ENCODE assay signal across 12 cellular contexts in the genomic region with DNA sequence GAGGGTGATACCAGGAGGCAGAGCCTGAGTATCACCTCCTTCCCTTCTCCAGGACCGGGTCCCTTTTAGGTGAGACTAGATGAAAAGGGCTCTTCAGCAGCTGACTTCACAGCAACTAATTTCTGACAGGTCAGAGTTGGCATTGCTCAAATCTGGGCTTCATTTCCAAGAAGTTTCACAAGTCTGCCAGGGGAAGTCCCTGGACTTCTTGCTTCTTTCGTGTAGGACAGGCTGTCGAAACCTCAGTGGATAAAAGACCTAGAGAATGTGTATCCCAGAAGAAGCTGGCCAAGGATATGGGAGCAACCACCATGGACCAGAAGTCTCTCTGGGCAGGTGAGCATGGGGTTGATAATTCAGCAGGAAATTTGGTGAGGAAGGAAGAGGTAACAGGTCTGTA. TPM values are rescaled to one million over a fixed set of nuclear protein-coding genes. Genes with fewer than 3 reads are reported as not detected.
DNase-seq lines count a peak whose midpoint lies in the region; ATAC-seq and TF ChIP-seq lines count a peak whose summit lies in the region.
"Had no signal": no experiment of that assay in that cellular context is flagged by ENCODE, and none has a peak within 500 bp of the region (broad histone marks: within the 10 kb centered on the region; RNA-seq: fewer than 3 reads in every experiment).

A gene with protein sequence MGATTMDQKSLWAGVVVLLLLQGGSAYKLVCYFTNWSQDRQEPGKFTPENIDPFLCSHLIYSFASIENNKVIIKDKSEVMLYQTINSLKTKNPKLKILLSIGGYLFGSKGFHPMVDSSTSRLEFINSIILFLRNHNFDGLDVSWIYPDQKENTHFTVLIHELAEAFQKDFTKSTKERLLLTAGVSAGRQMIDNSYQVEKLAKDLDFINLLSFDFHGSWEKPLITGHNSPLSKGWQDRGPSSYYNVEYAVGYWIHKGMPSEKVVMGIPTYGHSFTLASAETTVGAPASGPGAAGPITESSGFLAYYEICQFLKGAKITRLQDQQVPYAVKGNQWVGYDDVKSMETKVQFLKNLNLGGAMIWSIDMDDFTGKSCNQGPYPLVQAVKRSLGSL (plus strand): TSS at position 280 of the 400 bp plus-strand sequence. CDS start 17 bp downstream, at position 297.

- no peaks in the 10 kb centered on the region for H4K20me1 ChIP-seq in IMR-90 (ENCODE audit: insufficient read depth, low read length)
- no peaks in the 10 kb centered on the region for H4K20me1 ChIP-seq in smooth muscle cell (ENCODE audit: low read depth)
- H4K20me1 ChIP-seq in MM.1S (ENCODE audit: insufficient read depth, low read length): no peaks in the 10 kb centered on the region

- H3K4ac ChIP-seq in IMR-90 (ENCODE audit: low read depth, low read length): no peak within 1 kb of the TSS

- 0 out of 2 replicates have a peak within 1 kb of the TSS, but pooled peaks have one; percentile 21 for H3K14ac ChIP-seq in IMR-90 (replicated peaks; ENCODE audit: low read depth, low read length)

- H3F3A ChIP-seq in smooth muscle cell (ENCODE audit: low read depth): peaks cover 2% of the 10 kb centered on the region
- H3F3A ChIP-seq in MM.1S (ENCODE audit: insufficient read depth, low read length): peaks cover 2% of the 10 kb centered on the region; the same call in 1 of the 2 replicates

- H2AFZ ChIP-seq in IMR-90 (replicated peaks; ENCODE audit: low read length, poor library complexity) (peak within 1 kb of the TSS; percentile 67), smooth muscle cell (ENCODE audit: low read depth) (no peak within 1 kb of the TSS), MM.1S (ENCODE audit: low read length) (no peak within 1 kb of the TSS)

- no peak within 1 kb of the TSS for H3K9ac ChIP-seq in IMR-90 (ENCODE audit: low read depth, low read length)
- H3K9ac ChIP-seq in smooth muscle cell (ENCODE audit: low read depth): no peak within 1 kb of the TSS
- H3K9ac ChIP-seq in MM.1S (ENCODE audit: low read length): no peak within 1 kb of the TSS

- BruUV-seq in IMR-90 (replicated peaks; lab: Mats Ljungman, UMichigan): no TSS peak

- peak within 1 kb of the TSS in 1 of 2 experiments; percentile 27; a peak in 1 of 4 replicates for H4K8ac ChIP-seq in IMR-90 (ENCODE audit: low read depth in 2 of 2, low read length in 2 of 2)

- intact Hi-C loops in IMR-90 (cut with micrococcal nuclease): loop anchor here (5.0 to 10.0 kb wide), 2 partner anchors 193 to 530 kb away; a partner anchor contains a TSS
- intact Hi-C loops in left ventricle myocardium inferior (cut with micrococcal nuclease): loop anchor here (5.0 kb wide), 1 partner anchor 50 kb away; no protein-coding TSS in a partner anchor
- intact Hi-C loops in aorta (cut with DNase I): loop anchor here in 1 of 2 donors (10.0 kb wide), 1 partner anchor 537 kb away; no protein-coding TSS in a partner anchor

- H3K4me1 ChIP-seq in IMR-90 (ENCODE audit: control insufficient read depth, insufficient read depth, low read length) (peaks cover 12% of the 10 kb centered on the region), left ventricle myocardium inferior (peaks cover 4% of the 10 kb centered on the region), smooth muscle cell (ENCODE audit: low read depth) (peaks cover 4% of the 10 kb centered on the region), MM.1S (ENCODE audit: low read length) (peaks cover 6% of the 10 kb centered on the region), aorta (ENCODE audit: control insufficient read depth in 1 of 2, insufficient read depth in 2 of 2, low read length in 2 of 2) (no peaks in the 10 kb centered on the region)

- H2AK9ac ChIP-seq in IMR-90 (replicated peaks; ENCODE audit: low read depth, low read length, poor library complexity): no peak within 1 kb of the TSS

- dilution Hi-C loops in IMR-90 (cut with HindIII; ENCODE audit: low sequenced_read_pairs, unreplicated experiment): no loop called here

- no peak within 1 kb of the TSS for H4K91ac ChIP-seq in IMR-90 (ENCODE audit: insufficient read depth, low read depth, low read length)

- no peaks in the 10 kb centered on the region for H3K9me2 ChIP-seq in MM.1S (replicated peaks; ENCODE audit: insufficient read depth, low read length)

- DNase-seq in IMR-90 (peak; percentile 41), left ventricle myocardium inferior (no peak), smooth muscle cell (lab: John Stamatoyannopoulos, UW; ENCODE audit: unreplicated experiment) (no peak), foreskin melanocyte (no peak), MM.1S (no peak), aorta (no peak)
- DNase-seq: central memory CD4-positive, alpha-beta T cell; kidney; NCI-H1417 treated with DMSO at 0.1 percent for 48 hours; SW 1271 had no signal

- H3K4me2 ChIP-seq in IMR-90 (ENCODE audit: low read depth, low read length) (peak within 1 kb of the TSS; percentile 58), smooth muscle cell (peak within 1 kb of the TSS; percentile 7), MM.1S (ENCODE audit: low read depth, low read length) (no peak within 1 kb of the TSS)

- H3K36me3 ChIP-seq in IMR-90 (ENCODE audit: control insufficient read depth, insufficient read depth, low read length) (no peaks in the 10 kb centered on the region), left ventricle myocardium inferior (no peaks in the 10 kb centered on the region), smooth muscle cell (ENCODE audit: low read depth) (no peaks in the 10 kb centered on the region), MM.1S (replicated peaks; ENCODE audit: insufficient read depth, low read length) (no peaks in the 10 kb centered on the region), aorta (ENCODE audit: control insufficient read depth in 1 of 2, insufficient read depth in 2 of 2, low read length in 1 of 2) (no peaks in the 10 kb centered on the region)

- H2BK15ac ChIP-seq in IMR-90 (ENCODE audit: low read depth, low read length): no peak within 1 kb of the TSS

- peak within 1 kb of the TSS; percentile 67 for H3K18ac ChIP-seq in IMR-90 (ENCODE audit: low read depth, low read length)

- no peak for TF ChIP-seq POLR2A in IMR-90 (IDR thresholded peaks at IDR 0.05; ENCODE audit: low read depth, low read length)

- H3K9me3 ChIP-seq in IMR-90 (ENCODE audit: control insufficient read depth, insufficient read depth, low read length) (no peaks in the 10 kb centered on the region), left ventricle myocardium inferior (replicated peaks) (no peaks in the 10 kb centered on the region), smooth muscle cell (replicated peaks; ENCODE audit: low read depth) (no peaks in the 10 kb centered on the region), MM.1S (replicated peaks; ENCODE audit: insufficient read depth, low read length) (no peaks in the 10 kb centered on the region), aorta (ENCODE audit: control insufficient read depth, low read length) (no peaks in the 10 kb centered on the region)

- no peak within 1 kb of the TSS; the same call in 1 of the 2 replicates for H2AK5ac ChIP-seq in IMR-90 (ENCODE audit: low read depth, low read length)

- in situ Hi-C loops in IMR-90 (cut with MboI; ENCODE audit: low sequenced_read_pairs): loop anchor here (10.0 kb wide), 3 partner anchors 107 to 537 kb away; no protein-coding TSS in a partner anchor

- H3K79me1 ChIP-seq in IMR-90 (ENCODE audit: low read depth in 1 of 2, low read length in 2 of 2): no peaks in the 10 kb centered on the region

- no peak within 1 kb of the TSS for H3K56ac ChIP-seq in IMR-90 (ENCODE audit: extremely low read depth, insufficient read depth, low read length)

- no peak for ATAC-seq in IMR-90 (ENCODE audit: low read depth)
- no peak for ATAC-seq in GM18873 (IDR thresholded peaks at IDR 0.05; ENCODE audit: low FRiP score, unreplicated experiment)
- no peak for ATAC-seq in aorta (ENCODE audit: low FRiP score)

- H2BK20ac ChIP-seq in IMR-90 (ENCODE audit: low read depth, low read length): no peak within 1 kb of the TSS

- H2BK5ac ChIP-seq in IMR-90 (ENCODE audit: low read depth, low read length, poor library complexity, severe bottlenecking): peak within 1 kb of the TSS; percentile 35

- 72% methylated on average over 2 of the region's 3 CpGs; no CpG with 5 or more reads in 1 of the 2 experiments for WGBS in IMR-90 (ENCODE audit: extremely low coverage in 2 of 2, insufficient read length in 1 of 2), 2 experiments
- WGBS in adipose tissue, 3 donors: 57 to 73% (median 61%) methylated on average over 3 of the region's 3 CpGs
- 82% methylated on average over 3 of the region's 3 CpGs for WGBS in smooth muscle cell (ENCODE audit: low lambda C conversion rate)
- WGBS in aorta, 2 donors: 53 to 54% methylated on average over 3 of the region's 3 CpGs

- CTCF ChIA-PET in IMR-90 (lab: Yijun Ruan, JAX): interaction anchor here (1.4 kb wide), 1 partner anchor 173 kb away, joined by 3 read pairs; no protein-coding TSS in a partner anchor

- H3K4me3 ChIP-seq in IMR-90 (ENCODE audit: insufficient read depth, low read depth, low read length): no peak within 1 kb of the TSS
- H3K4me3 ChIP-seq in left ventricle myocardium inferior: no peak within 1 kb of the TSS
- H3K4me3 ChIP-seq in smooth muscle cell: no peak within 1 kb of the TSS
- no peak within 1 kb of the TSS for H3K4me3 ChIP-seq in MM.1S (ENCODE audit: low read length)
- H3K4me3 ChIP-seq in aorta (ENCODE audit: low read length in 2 of 2): no peak within 1 kb of the TSS

- H3K9me1 ChIP-seq in IMR-90 (ENCODE audit: insufficient read depth, low read length): no peaks in the 10 kb centered on the region

- H4K5ac ChIP-seq in IMR-90 (ENCODE audit: low read depth, low read length): peak within 1 kb of the TSS; percentile 29

- no peak for TF ChIP-seq RAD21 in IMR-90 (IDR thresholded peaks at IDR 0.05; ENCODE audit: low read length)

- peak within 1 kb of the TSS; percentile 60 for H2BK120ac ChIP-seq in IMR-90 (ENCODE audit: low read depth, low read length)

- no peaks in the 10 kb centered on the region for H3K27me3 ChIP-seq in IMR-90 (ENCODE audit: control insufficient read depth, insufficient read depth, low read length)
- H3K27me3 ChIP-seq in left ventricle myocardium inferior (ENCODE audit: low read depth): no peaks in the 10 kb centered on the region
- H3K27me3 ChIP-seq in smooth muscle cell (ENCODE audit: low read depth): no peaks in the 10 kb centered on the region
- H3K27me3 ChIP-seq in MM.1S (replicated peaks; ENCODE audit: insufficient read depth, low read length): no peaks in the 10 kb centered on the region
- H3K27me3 ChIP-seq in aorta (ENCODE audit: control insufficient read depth in 1 of 2, insufficient read depth in 2 of 2, low read length in 1 of 2): no peaks in the 10 kb centered on the region

- POLR2A ChIA-PET in IMR-90 (lab: Charles Lee; ENCODE audit: unreplicated experiment): no interaction called here

- H3K23ac ChIP-seq in IMR-90 (ENCODE audit: low read depth, low read length): no peak within 1 kb of the TSS

- TF ChIP-seq CTCF in IMR-90 (conservative IDR thresholded peaks at IDR 0.05; ENCODE audit: low read depth, low read length) (no peak), left ventricle myocardium inferior (IDR thresholded peaks at IDR 0.05; ENCODE audit: borderline replicate concordance) (no peak), smooth muscle cell (IDR thresholded peaks at IDR 0.05; ENCODE audit: borderline replicate concordance, insufficient read depth, poor library complexity, severe bottlenecking) (no peak), MM.1S (IDR thresholded peaks at IDR 0.05; ENCODE audit: low read length) (no peak)

- H3K27ac ChIP-seq in IMR-90 (ENCODE audit: insufficient read depth, low read length) (peak within 1 kb of the TSS; percentile 66; the same call in 1 of the 2 replicates), adipose tissue (ENCODE audit: low read depth, low read length) (no peak within 1 kb of the TSS), left ventricle myocardium inferior (replicated peaks) (peak within 1 kb of the TSS; percentile 74), smooth muscle cell (ENCODE audit: low read depth) (peak within 1 kb of the TSS; percentile 49), MM.1S (ENCODE audit: low read length) (no peak within 1 kb of the TSS), aorta (ENCODE audit: low read depth in 1 of 2, low read length in 2 of 2) (no peak within 1 kb of the TSS)

- H3K79me2 ChIP-seq in smooth muscle cell (ENCODE audit: low read depth): no peaks in the 10 kb centered on the region
- no peaks in the 10 kb centered on the region for H3K79me2 ChIP-seq in MM.1S (ENCODE audit: low read length)

RNA-seq across cellular contexts. Expression of the gene that starts here (rescaled TPM):
- total RNA-seq in IMR-90 (2012; rRNA removed) (0.18 TPM in 1 of 2 replicates, not detected in the other), left ventricle myocardium inferior (1.1 TPM), smooth muscle cell (0.54 and 0.90 TPM in 2 replicates), aorta (10 to 100 TPM in 1 of 2 donors, 1 to 10 TPM in 1; 7.8 to 12.5 TPM)
- polyA plus RNA-seq in IMR-90 (2012; rRNA removed) (0.19 and 0.39 TPM in 2 replicates), adipose tissue (10 to 100 TPM in 2 of 3 donors, 1 to 10 TPM in 1; 1.0 to 20.5 (median 16.9) TPM), smooth muscle cell (2.0 and 2.4 TPM in 2 replicates), aorta (under 1 TPM in 1 of 2 donors, not detected in 1; 0.33 TPM)
- polyA plus RNA-seq in IMR-90 (2012; cell fraction: cytosol; rRNA removed): 0.34 and 0.39 TPM in 2 replicates
- polyA plus RNA-seq in IMR-90 (2012; cell fraction: nucleus; rRNA removed; ENCODE audit: low replicate concordance): 0.15 and 0.24 TPM in 2 replicates

Comparison
In these comparisons a context has a peak if more than half of its experiments do, and no peak if none do; other contexts are left out.
1. Peak in DNase-seq, H3K27ac ChIP-seq and H3K4me2 ChIP-seq in IMR-90; RNA of the gene not detected or under 1 TPM.
2. H3K27ac ChIP-seq: peak in left ventricle myocardium inferior (single experiment) and smooth muscle cell (single experiment); none in adipose tissue (single experiment), MM.1S (single experiment) and aorta (0 of 2).